25 cellular contexts compared by ENCODE assay signal in genomic region chr1:13825033-13825432, GRCh38.
DNase-seq lines count a peak whose midpoint lies in the region; ATAC-seq, FAIRE-seq and TF ChIP-seq lines count a peak whose summit lies in the region.
"Had no signal": no experiment of that assay in that cellular context is flagged by ENCODE, and none has a peak within 500 bp of the region (broad histone marks: within the 10 kb centered on the region; RNA-seq: fewer than 3 reads in every experiment).

No MANE protein-coding gene starts in this region.

- H3K79me2 ChIP-seq in GM23248 (ENCODE audit: insufficient read depth) (no peaks in the 10 kb centered on the region), K562 (ENCODE audit: control insufficient read depth, insufficient read depth, low read length) (no peaks in the 10 kb centered on the region)
- H3K79me2 ChIP-seq: hepatocyte had no signal

- peaks cover 38% of the 10 kb centered on the region for H3K36me3 Mint-ChIP-seq in CD8-positive, alpha-beta T cell
- peaks cover 12% of the 10 kb centered on the region for H3K36me3 Mint-ChIP-seq in memory B cell

- H3K4me1 ChIP-seq in CD8-positive, alpha-beta T cell (ENCODE audit: insufficient read depth, low read length): no peaks in the 10 kb centered on the region
- H3K4me1 ChIP-seq in GM23248 (ENCODE audit: insufficient read depth): no peaks in the 10 kb centered on the region
- H3K4me1 ChIP-seq in K562 (replicated peaks in 1 of 2; ENCODE audit: control insufficient read depth in 2 of 2, insufficient read depth in 2 of 2, low read length in 2 of 2): peaks cover 0 to 3% of the 10 kb centered on the region in 2 experiments; a peak in 2 of 5 replicates
- H3K4me1 ChIP-seq: adrenal gland, SJSA1, vagina had no signal

- no peak for TF ChIP-seq POLR2A in K562 (conservative IDR thresholded peaks at IDR 0.05)

- POLR2A ChIA-PET in CD8-positive, alpha-beta T cell (lab: Charles Lee): no interaction called here
- POLR2A ChIA-PET in K562 (lab: Yijun Ruan, JAX): interaction anchor here (0.9 kb wide), 1 partner anchor 16 kb away, joined by 4 read pairs; no protein-coding TSS in a partner anchor

- TF ChIP-seq CTCF in CD8-positive, alpha-beta T cell (IDR thresholded peaks at IDR 0.05): no peak
- peak; percentile 16 to 22 (median 18); a peak in 3 of 6 replicates for TF ChIP-seq CTCF in K562 (IDR thresholded peaks at IDR 0.05 in 2 of 3, conservative IDR thresholded peaks at IDR 0.05 in 1 of 3; ENCODE audit: insufficient read depth in 2 of 3, low read depth in 1 of 3, low read length in 3 of 3)

- CTCF ChIA-PET in CD8-positive, alpha-beta T cell (lab: Charles Lee): interaction anchor here (1.1 to 2.7 kb wide), 6 partner anchors 9 to 162 kb away, joined by 3 to 15 read pairs (median 4); no protein-coding TSS in a partner anchor
- CTCF ChIA-PET in K562 (lab: Yijun Ruan, JAX; ENCODE audit: low intra/inter-chr PET ratio): no interaction called here

- H3K9me3 Mint-ChIP-seq in CD8-positive, alpha-beta T cell: no peaks in the 10 kb centered on the region
- no peaks in the 10 kb centered on the region for H3K9me3 Mint-ChIP-seq in memory B cell
- H3K9me3 Mint-ChIP-seq: effector memory CD8-positive, alpha-beta T cell; natural killer cell had no signal

- BruUV-seq in K562 (replicated peaks; lab: Mats Ljungman, UMichigan): no TSS peak

- no peak for ATAC-seq in CD8-positive, alpha-beta T cell
- ATAC-seq in K562 (no peak), memory B cell (ENCODE audit: low read depth) (no peak), HG03354 (IDR thresholded peaks at IDR 0.05; ENCODE audit: poor library complexity, severe bottlenecking, unreplicated experiment) (no peak)
- ATAC-seq: effector memory CD8-positive, alpha-beta T cell; natural killer cell had no signal

- H3K27ac ChIP-seq in CD8-positive, alpha-beta T cell (ENCODE audit: low read depth, low read length): no peak overlapping the region
- H3K27ac ChIP-seq in GM23248: no peak overlapping the region
- H3K27ac ChIP-seq in K562 (ENCODE audit: extremely low read depth, low read depth, low read length): no peak overlapping the region
- H3K27ac ChIP-seq in caudate nucleus (ENCODE audit: low read depth, low read length): no peak overlapping the region
- H3K27ac ChIP-seq: adrenal gland, C4-2B, hepatocyte, SJSA1, vagina had no signal

- H3K4me3 Mint-ChIP-seq in CD8-positive, alpha-beta T cell: no peak overlapping the region
- no peak overlapping the region for H3K4me3 Mint-ChIP-seq in memory B cell
- H3K4me3 Mint-ChIP-seq: effector memory CD8-positive, alpha-beta T cell; natural killer cell had no signal

- H3K36me3 ChIP-seq in CD8-positive, alpha-beta T cell (ENCODE audit: insufficient read depth, low read length): no peaks in the 10 kb centered on the region
- H3K36me3 ChIP-seq in GM23248 (ENCODE audit: low read depth): no peaks in the 10 kb centered on the region
- no peaks in the 10 kb centered on the region for H3K36me3 ChIP-seq in K562 (ENCODE audit: control insufficient read depth, insufficient read depth, low read length)
- H3K36me3 ChIP-seq: adrenal gland, SJSA1 had no signal

- FAIRE-seq in K562 (lab: Jason Lieb, UNC): no peak

- peak overlapping the region; percentile 34 for H3K27ac Mint-ChIP-seq in CD8-positive, alpha-beta T cell
- H3K27ac Mint-ChIP-seq in memory B cell: peak overlapping the region; percentile 17
- H3K27ac Mint-ChIP-seq: effector memory CD8-positive, alpha-beta T cell; natural killer cell; progenitor cell of endocrine pancreas had no signal

- no peaks in the 10 kb centered on the region for H3F3A ChIP-seq in GM23248 (ENCODE audit: insufficient read depth)

- H4K20me1 ChIP-seq in GM23248 (ENCODE audit: insufficient read depth) (no peaks in the 10 kb centered on the region), K562 (replicated peaks; ENCODE audit: control insufficient read depth, insufficient read depth, low read length) (peaks cover 6% of the 10 kb centered on the region; the same call in 1 of the 2 replicates)

- no peak for TF ChIP-seq RAD21 in K562 (CRISPR knock-in tag; conservative IDR thresholded peaks at IDR 0.05 in 1 of 2, IDR thresholded peaks at IDR 0.05 in 1 of 2)

- peaks cover 4% of the 10 kb centered on the region for H3K27me3 Mint-ChIP-seq in CD8-positive, alpha-beta T cell (ENCODE audit: low read depth)
- peaks cover 5% of the 10 kb centered on the region for H3K27me3 Mint-ChIP-seq in memory B cell

- no peaks in the 10 kb centered on the region for H3K9me3 ChIP-seq in CD8-positive, alpha-beta T cell (ENCODE audit: low read length)
- no peaks in the 10 kb centered on the region for H3K9me3 ChIP-seq in GM23248 (ENCODE audit: low read depth)
- H3K9me3 ChIP-seq in K562 (replicated peaks; ENCODE audit: control insufficient read depth, insufficient read depth, low read depth, low read length): no peaks in the 10 kb centered on the region
- H3K9me3 ChIP-seq: adrenal gland, SJSA1, vagina had no signal

- intact Hi-C loops in CD8-positive, alpha-beta T cell (cut with DNase I, micrococcal nuclease): loop anchor here in 1 of 2 experiments (1.0 kb wide), 1 partner anchor 160 kb away; no protein-coding TSS in a partner anchor
- intact Hi-C loops in K562 (cut with micrococcal nuclease): loop anchor here (5.0 kb wide), 1 partner anchor 158 kb away; no protein-coding TSS in a partner anchor

- 62 to 67% methylated on average over 4 of the region's 4 CpGs for WGBS in GM23248 (ENCODE audit: low coverage in 1 of 2, low lambda C conversion rate in 2 of 2, missing lambda C conversion rate in 2 of 2), 2 experiments
- 4% methylated on average over 4 of the region's 4 CpGs for WGBS in K562 (ENCODE audit: insufficient coverage, low coverage, missing lambda C conversion rate)

- H3K9ac ChIP-seq in GM23248 (no peak overlapping the region), K562 (ENCODE audit: insufficient read depth in 1 of 2, low read depth in 2 of 2, low read length in 2 of 2) (no peak overlapping the region)

- peaks cover 4% of the 10 kb centered on the region for H3K9me1 ChIP-seq in K562 (ENCODE audit: control insufficient read depth, insufficient read depth, low read length)

- no peaks in the 10 kb centered on the region for H3K27me3 ChIP-seq in CD8-positive, alpha-beta T cell (ENCODE audit: insufficient read depth, low read length)
- H3K27me3 ChIP-seq in GM23248 (replicated peaks; ENCODE audit: insufficient read depth): no peaks in the 10 kb centered on the region
- H3K27me3 ChIP-seq in K562 (ENCODE audit: control insufficient read depth in 2 of 2, insufficient read depth in 2 of 2, low read length in 2 of 2): peaks cover 18 to 51% of the 10 kb centered on the region in 2 experiments
- H3K27me3 ChIP-seq: adrenal gland, hepatocyte, SJSA1, vagina had no signal

- in situ Hi-C loops in GM23248 (cut with MboI) (no loop called here), K562 (cut with MboI) (no loop called here)

- no peak overlapping the region for H3K4me3 ChIP-seq in CD8-positive, alpha-beta T cell (ENCODE audit: low read depth, low read length)
- H3K4me3 ChIP-seq in GM23248: no peak overlapping the region
- H3K4me3 ChIP-seq in K562: no peak overlapping the region
- H3K4me3 ChIP-seq: adrenal gland, hepatocyte, SJSA1, smooth muscle cell, vagina had no signal

- TF ChIP-seq EP300 in K562 (IDR thresholded peaks at IDR 0.05; ENCODE audit: low read length): no peak

- no peaks in the 10 kb centered on the region for H3K4me1 Mint-ChIP-seq in CD8-positive, alpha-beta T cell (ENCODE audit: low read depth)
- peaks cover 10% of the 10 kb centered on the region for H3K4me1 Mint-ChIP-seq in memory B cell

- H3K4me2 ChIP-seq in GM23248 (ENCODE audit: unreplicated experiment): no peak overlapping the region
- no peak overlapping the region for H3K4me2 ChIP-seq in K562 (ENCODE audit: insufficient read depth, low read length)
- H3K4me2 ChIP-seq: hepatocyte, smooth muscle cell had no signal

- H3K9me2 ChIP-seq in GM23248 (ENCODE audit: insufficient read depth): no peaks in the 10 kb centered on the region

- H2AFZ ChIP-seq in GM23248: no peak overlapping the region
- H2AFZ ChIP-seq in K562 (ENCODE audit: low read depth, low read length): no peak overlapping the region
- H2AFZ ChIP-seq: hepatocyte had no signal

- DNase-seq in CD8-positive, alpha-beta T cell: peak in 1 of 7 experiments; percentile 43
- DNase-seq in GM23248 (peak; percentile 12), K562 (ENCODE audit: extremely low read depth in 1 of 4, low spot score in 3 of 4) (no peak), memory B cell (ENCODE audit: low spot score in 2 of 2) (no peak), caudate nucleus (lab: John Stamatoyannopoulos, UW) (no peak)
- no peak for DNase-seq in stimulated activated CD4-positive, alpha-beta T cell treated with anti-CD3 and anti-CD28 coated beads, Interleukin-1b, Interleukin-23, amount 100 ng/mL, for 48 hours
- DNase-seq: activated CD4-positive, alpha-beta T cell treated with anti-CD3 and anti-CD28 coated beads for 4 hours; activated effector memory CD4-positive, alpha-beta T cell treated with Interleukin-2 at 50 U/mL for 16 hours; central memory CD4-positive, alpha-beta T cell; DMS53; effector memory CD8-positive, alpha-beta T cell; islet precursor cell; KBM-7; natural killer cell; NCI-H2029 treated with DMSO at 0.1 percent for 48 hours; stimulated activated CD8-positive, alpha-beta memory T cell treated with anti-CD3 and anti-CD28 coated beads, Interleukin-4, amount 100 ng/mL, for 48 hours; T1000 had no signal

TF ChIP-seq in K562, 482 proteins besides CTCF, POLR2A, EP300 and RAD21 (continues in another document):
- TF ChIP-seq MCM5 (IDR thresholded peaks at IDR 0.05; ENCODE audit: low read depth) (no peak), ARID2 (IDR thresholded peaks at IDR 0.05) (no peak), KAT8 (IDR thresholded peaks at IDR 0.05; ENCODE audit: low read depth) (no peak), ZNF586 (CRISPR knock-in tag; conservative IDR thresholded peaks at IDR 0.05) (no peak), ADNP (tag; IDR thresholded peaks at IDR 0.05) (no peak), RBM39 (optimal IDR thresholded peaks at IDR 0.05; ENCODE audit: low read depth, low read length) (no peak)
